Comparison of ENCODE assay signal across 11 cellular contexts in the genomic region with DNA sequence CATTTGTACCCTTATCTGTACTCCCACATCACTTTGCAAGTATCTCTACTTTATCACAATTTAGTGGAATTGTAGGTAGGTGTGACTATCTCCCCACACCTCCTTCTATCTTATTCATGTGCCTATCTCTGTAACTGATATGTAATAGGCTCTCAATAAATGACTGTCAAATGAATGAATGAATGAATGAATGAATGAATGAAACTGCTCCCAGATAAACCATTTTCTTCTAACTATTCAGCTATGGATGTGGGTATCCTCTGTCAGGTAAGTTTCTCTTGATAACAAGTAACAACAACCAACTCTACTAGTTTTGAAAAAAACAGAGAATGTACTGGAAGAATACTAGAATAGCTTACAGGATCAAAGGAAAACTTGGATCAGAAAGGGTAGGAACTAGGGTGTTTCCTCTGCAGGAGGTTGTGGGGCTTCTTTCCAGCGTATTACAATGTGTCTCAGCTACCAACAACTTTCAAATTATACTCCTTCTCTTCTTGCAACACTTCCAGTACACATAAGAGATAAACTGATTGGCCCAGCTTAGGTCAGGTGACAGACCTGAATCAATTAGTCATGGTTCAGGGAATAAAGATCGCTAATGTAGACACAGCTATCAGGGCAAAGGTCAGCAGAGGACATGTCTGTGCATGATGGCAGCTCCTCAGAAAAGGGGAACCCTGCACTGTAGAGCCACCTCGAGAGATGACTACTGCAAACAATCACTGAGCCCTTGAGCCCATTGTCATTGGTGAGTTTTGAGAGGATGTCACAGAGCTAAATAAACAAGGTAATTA. TPM values are rescaled to one million over a fixed set of nuclear protein-coding genes. Genes with fewer than 3 reads are reported as not detected.
DNase-seq lines count a peak whose midpoint lies in the region; ATAC-seq, FAIRE-seq and TF ChIP-seq lines count a peak whose summit lies in the region.
"Had no signal": no experiment of that assay in that cellular context is flagged by ENCODE, and none has a peak within 500 bp of the region (broad histone marks: within the 10 kb centered on the region; RNA-seq: fewer than 3 reads in every experiment).

No MANE protein-coding gene starts in this region.

- H3K27me3 ChIP-seq in Caco-2 (replicated peaks; ENCODE audit: control insufficient read depth, insufficient read depth, low read length) (no peaks in the 10 kb centered on the region), bronchial epithelial cell (ENCODE audit: control insufficient read depth, insufficient read depth, low read length) (no peaks in the 10 kb centered on the region), gastrocnemius medialis (no peaks in the 10 kb centered on the region)

- in situ Hi-C loops in gastrocnemius medialis (cut with MboI; ENCODE audit: low sequenced_read_pairs in 4 of 4), result no loop called here

- TF ChIP-seq POLR2A in gastrocnemius medialis (IDR thresholded peaks at IDR 0.05), result no peak

- POLR2A ChIA-PET in Caco-2 (lab: Charles Lee), result no interaction called here

- CTCF ChIA-PET in Caco-2 (lab: Charles Lee), result interaction anchor here (0.5 kb wide), 1 partner anchor 43 kb away, joined by 3 read pairs; no protein-coding TSS in a partner anchor

- H3K36me3 Mint-ChIP-seq in Caco-2 (ENCODE audit: insufficient read depth, unreplicated experiment), result no peaks in the 10 kb centered on the region

- no peak for TF ChIP-seq CTCF in Caco-2 (IDR thresholded peaks at IDR 0.05; ENCODE audit: insufficient read depth in 1 of 2, low read depth in 1 of 2, low read length in 1 of 2, severe bottlenecking in 1 of 2, unreplicated experiment in 1 of 2)
- TF ChIP-seq CTCF in bronchial epithelial cell (IDR thresholded peaks at IDR 0.05; ENCODE audit: insufficient read depth, low read length, severe bottlenecking), result no peak
- no peak for TF ChIP-seq CTCF in gastrocnemius medialis (IDR thresholded peaks at IDR 0.05 in 4 of 5, conservative IDR thresholded peaks at IDR 0.05 in 1 of 5)

- no peaks in the 10 kb centered on the region for H3K9me3 Mint-ChIP-seq in Caco-2 (ENCODE audit: unreplicated experiment)

- no TSS peak for BruUV-seq in Caco-2 (replicated peaks; lab: Mats Ljungman, UMichigan)

- H3K4me3 Mint-ChIP-seq in Caco-2 (ENCODE audit: unreplicated experiment), result no peak overlapping the region

- H3K27ac ChIP-seq in gastrocnemius medialis, result no peak overlapping the region
- H3K27ac ChIP-seq: thoracic aorta had no signal

- H3K27ac Mint-ChIP-seq in Caco-2 (ENCODE audit: unreplicated experiment), result no peak overlapping the region

- H3K4me1 ChIP-seq in Caco-2, result no peaks in the 10 kb centered on the region
- no peaks in the 10 kb centered on the region for H3K4me1 ChIP-seq in gastrocnemius medialis

- no peaks in the 10 kb centered on the region for H3K36me3 ChIP-seq in Caco-2 (ENCODE audit: control insufficient read depth, insufficient read depth, low read length)
- H3K36me3 ChIP-seq in bronchial epithelial cell (ENCODE audit: control insufficient read depth, insufficient read depth, low read length), result no peaks in the 10 kb centered on the region
- no peaks in the 10 kb centered on the region for H3K36me3 ChIP-seq in gastrocnemius medialis
- H3K36me3 ChIP-seq: thoracic aorta had no signal

- FAIRE-seq in bronchial epithelial cell (lab: Jason Lieb, UNC), result no peak
- FAIRE-seq: frontal cortex had no signal

- DNase-seq in Caco-2 (peak; percentile 14 to 44), HT1080 (ENCODE audit: low read depth) (peak; percentile 33), bronchial epithelial cell (ENCODE audit: low read depth) (peak; percentile 88), NCI-H1092 treated with DMSO at 0.1 percent for 48 hours (lab: John Stamatoyannopoulos, UW) (no peak), UCSD-AML1 (lab: John Stamatoyannopoulos, UW; ENCODE audit: unreplicated experiment) (no peak), gastrocnemius medialis (no peak)
- no peak for DNase-seq in activated CD4-positive, alpha-beta T cell treated with anti-CD3 and anti-CD28 coated beads for 4 hours
- DNase-seq: activated CD4-positive, alpha-beta T cell treated with anti-CD3 and anti-CD28 coated beads, Interleukin-2, amount 50 U/mL, for 4 hours had no signal

- H3K27me3 Mint-ChIP-seq in Caco-2 (ENCODE audit: insufficient read depth, unreplicated experiment), result no peaks in the 10 kb centered on the region

- H3K4me3 ChIP-seq in Caco-2 (ENCODE audit: low read depth, low read length), result no peak overlapping the region
- no peak overlapping the region for H3K4me3 ChIP-seq in bronchial epithelial cell (ENCODE audit: low read depth, low read length)
- H3K4me3 ChIP-seq in gastrocnemius medialis, result no peak overlapping the region
- H3K4me3 ChIP-seq: thoracic aorta had no signal

- ATAC-seq in GM19023 (IDR thresholded peaks at IDR 0.05; ENCODE audit: unreplicated experiment) (peak; percentile 84), gastrocnemius medialis (no peak)

- intact Hi-C loops in Caco-2 (cut with micrococcal nuclease; ENCODE audit: unreplicated experiment) (no loop called here), gastrocnemius medialis (cut with DNase I; ENCODE audit: low total_unique reads) (no loop called here)

- H3K9me3 ChIP-seq in Caco-2, result no peaks in the 10 kb centered on the region
- H3K9me3 ChIP-seq in gastrocnemius medialis, result no peaks in the 10 kb centered on the region
- H3K9me3 ChIP-seq: thoracic aorta had no signal

- H3K4me1 Mint-ChIP-seq in Caco-2 (ENCODE audit: low read depth, unreplicated experiment), result no peaks in the 10 kb centered on the region

RNA-seq across cellular contexts. Expression of a gene that starts 37.0 kb away (rescaled TPM):
- total RNA-seq in Caco-2 (2022), result 31.5 and 33.4 TPM in 2 replicates
- total RNA-seq in HT1080 (2014; rRNA removed; shearing (Covaris generic)), result 15.9 and 17.5 TPM in 2 replicates
- polyA plus RNA-seq in HT1080 (2015; cell fraction: cytosol; rRNA removed), result 17.2 and 22.7 TPM in 2 replicates
- 52.1 and 65.5 TPM in 2 replicates for polyA plus RNA-seq in HT1080 (2015; cell fraction: nucleus; rRNA removed)
- total RNA-seq in bronchial epithelial cell, result 18.2 and 20.5 TPM in 2 replicates
- 10 to 100 TPM; 14.9 to 18.6 (median 17.0) TPM for total RNA-seq in gastrocnemius medialis

Comparison
In these comparisons a context has a peak if more than half of its experiments do, and no peak if none do; other contexts are left out.
1. DNase-seq: peak in Caco-2 (2 of 2), HT1080 (single experiment) and bronchial epithelial cell (single experiment); none in NCI-H1092 treated with DMSO at 0.1 percent for 48 hours (single experiment), UCSD-AML1 (single experiment), activated CD4-positive, alpha-beta T cell treated with anti-CD3 and anti-CD28 coated beads for 4 hours (0 of 2) and gastrocnemius medialis (0 of 2).